In the genomic region with DNA sequence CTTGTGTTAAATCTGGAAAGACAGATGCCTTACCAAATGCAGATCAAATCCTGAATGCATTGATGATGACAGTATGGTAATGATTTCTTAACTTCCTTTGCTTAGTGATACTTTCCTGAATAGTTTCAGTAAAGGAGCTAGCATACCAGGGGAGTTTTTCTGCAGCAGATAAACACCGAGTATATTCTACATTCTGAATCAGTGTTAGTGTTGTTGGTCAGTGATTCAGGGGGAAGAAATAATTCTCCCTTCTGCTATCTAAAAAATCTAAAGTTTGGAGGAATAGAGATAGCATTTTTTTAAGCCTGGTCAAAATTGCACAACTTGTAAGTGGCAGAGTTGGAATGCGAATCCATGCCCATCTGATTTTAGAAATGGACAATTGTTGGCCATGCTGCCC, we compare ENCODE assay signal across 18 cellular contexts.
DNase-seq lines count a peak whose midpoint lies in the region; ATAC-seq and TF ChIP-seq lines count a peak whose summit lies in the region.
"Had no signal": no experiment of that assay in that cellular context is flagged by ENCODE, and none has a peak within 500 bp of the region (broad histone marks: within the 10 kb centered on the region; RNA-seq: fewer than 3 reads in every experiment).

No MANE protein-coding gene starts in this region.

- no TSS peak for BruUV-seq in IMR-90 (replicated peaks; lab: Mats Ljungman, UMichigan)
- BruUV-seq in PC-9 (replicated peaks; lab: Mats Ljungman, UMichigan), result no TSS peak

- in situ Hi-C loops in IMR-90 (cut with MboI; ENCODE audit: low sequenced_read_pairs), result no loop called here
- in situ Hi-C loops in brain microvascular endothelial cell (cut with HindIII; ENCODE audit: low pct_ligation_motif_present, low sequenced_read_pairs), result no loop called here

- H3K9me3 ChIP-seq in IMR-90 (ENCODE audit: control insufficient read depth, insufficient read depth, low read length) (no peaks in the 10 kb centered on the region), neuronal stem cell (replicated peaks in 1 of 2; ENCODE audit: control insufficient read depth in 2 of 2, insufficient read depth in 1 of 2, low read depth in 1 of 2, low read length in 2 of 2) (no peaks in the 10 kb centered on the region), PC-9 (ENCODE audit: insufficient read depth, low read depth) (peaks cover 17% of the 10 kb centered on the region)
- H3K9me3 ChIP-seq: A549, HAP-1 had no signal

- TF ChIP-seq CTCF in AG10803 (conservative IDR thresholded peaks at IDR 0.05; ENCODE audit: low read length), result no peak
- TF ChIP-seq CTCF in IMR-90 (conservative IDR thresholded peaks at IDR 0.05; ENCODE audit: low read depth, low read length), result no peak
- TF ChIP-seq CTCF in brain microvascular endothelial cell (IDR thresholded peaks at IDR 0.05; ENCODE audit: low read depth, low read length, missing control alignments), result no peak
- no peak for TF ChIP-seq CTCF in PC-9 (conservative IDR thresholded peaks at IDR 0.05)

- POLR2A ChIA-PET in IMR-90 (lab: Charles Lee; ENCODE audit: unreplicated experiment) (no interaction called here), PC-9 (lab: Charles Lee; ENCODE audit: unreplicated experiment) (no interaction called here)

- dilution Hi-C loops in IMR-90 (cut with HindIII; ENCODE audit: low sequenced_read_pairs, unreplicated experiment), result no loop called here

- no peak for TF ChIP-seq POLR2A in IMR-90 (IDR thresholded peaks at IDR 0.05; ENCODE audit: low read depth, low read length)

- H3K14ac ChIP-seq in IMR-90 (replicated peaks; ENCODE audit: low read depth, low read length), result no peak overlapping the region
- H3K14ac ChIP-seq in neuronal stem cell (ENCODE audit: low read length), result no peak overlapping the region

- H3K27me3 ChIP-seq in IMR-90 (ENCODE audit: control insufficient read depth, insufficient read depth, low read length), result no peaks in the 10 kb centered on the region
- no peaks in the 10 kb centered on the region for H3K27me3 ChIP-seq in brain microvascular endothelial cell (replicated peaks)
- no peaks in the 10 kb centered on the region for H3K27me3 ChIP-seq in neuronal stem cell (ENCODE audit: control insufficient read depth in 3 of 3, insufficient read depth in 3 of 3, low read depth in 1 of 3, low read length in 3 of 3)
- no peaks in the 10 kb centered on the region for H3K27me3 ChIP-seq in PC-9 (ENCODE audit: insufficient read depth, low read depth)

- H3K4me2 ChIP-seq in IMR-90 (ENCODE audit: low read depth, low read length) (peak overlapping the region; percentile 64), neuronal stem cell (ENCODE audit: insufficient read depth, low read length, poor library complexity, severe bottlenecking) (no peak overlapping the region), PC-9 (no peak overlapping the region)
- H3K4me2 ChIP-seq: A549 had no signal

- peaks cover 5% of the 10 kb centered on the region; the same call in 1 of the 2 replicates for H3F3A ChIP-seq in PC-9 (ENCODE audit: insufficient read depth, low read depth)

- 0 out of 2 replicates have a peak, but pooled peaks cover 3% of the 10 kb centered on the region for H3K9me2 ChIP-seq in PC-9 (ENCODE audit: insufficient read depth)

- intact Hi-C loops in IMR-90 (cut with micrococcal nuclease) (no loop called here), PC-9 (cut with micrococcal nuclease; ENCODE audit: unreplicated experiment) (no loop called here)

- peak overlapping the region; percentile 90 for H3K18ac ChIP-seq in IMR-90 (ENCODE audit: low read depth, low read length)
- no peak overlapping the region for H3K18ac ChIP-seq in neuronal stem cell (ENCODE audit: low read length)

- H3K4me3 ChIP-seq in AG10803 (ENCODE audit: low read length) (no peak overlapping the region), IMR-90 (ENCODE audit: insufficient read depth, low read depth, low read length) (no peak overlapping the region), brain microvascular endothelial cell (ENCODE audit: low read depth, low read length) (no peak overlapping the region), neuronal stem cell (ENCODE audit: low read length in 2 of 2) (no peak overlapping the region), PC-9 (no peak overlapping the region)
- H3K4me3 ChIP-seq: A549, HAP-1 had no signal

- no peak overlapping the region for H2BK12ac ChIP-seq in neuronal stem cell (ENCODE audit: low read length)

- peaks cover 2% of the 10 kb centered on the region; the same call in 1 of the 2 replicates for H3K9me1 ChIP-seq in IMR-90 (ENCODE audit: insufficient read depth, low read length)

- no peaks in the 10 kb centered on the region for H4K20me1 ChIP-seq in IMR-90 (ENCODE audit: insufficient read depth, low read length)
- no peaks in the 10 kb centered on the region for H4K20me1 ChIP-seq in PC-9 (ENCODE audit: insufficient read depth)

- H2AFZ ChIP-seq in IMR-90 (replicated peaks; ENCODE audit: low read length, poor library complexity) (no peak overlapping the region), neuronal stem cell (ENCODE audit: low read length) (peak overlapping the region; percentile 18), PC-9 (no peak overlapping the region)

- peak overlapping the region; percentile 57 to 59; a peak in 3 of 4 replicates for H4K8ac ChIP-seq in IMR-90 (ENCODE audit: low read depth in 2 of 2, low read length in 2 of 2)
- H4K8ac ChIP-seq in neuronal stem cell (ENCODE audit: low read depth, low read length), result no peak overlapping the region

- peaks cover 11% of the 10 kb centered on the region for H3K4me1 ChIP-seq in IMR-90 (ENCODE audit: control insufficient read depth, insufficient read depth, low read length)
- H3K4me1 ChIP-seq in neuronal stem cell (ENCODE audit: control insufficient read depth in 2 of 2, insufficient read depth in 1 of 2, low read depth in 1 of 2, low read length in 2 of 2), result no peaks in the 10 kb centered on the region
- H3K4me1 ChIP-seq in PC-9 (replicated peaks; ENCODE audit: insufficient read depth), result peaks cover 12% of the 10 kb centered on the region
- H3K4me1 ChIP-seq: HAP-1 had no signal

- H3K9ac ChIP-seq in IMR-90 (ENCODE audit: low read depth, low read length), result no peak overlapping the region
- H3K9ac ChIP-seq in neuronal stem cell (ENCODE audit: low read depth, low read length, poor library complexity), result no peak overlapping the region

- peak overlapping the region; percentile 75; the same call in 1 of the 2 replicates for H4K5ac ChIP-seq in IMR-90 (ENCODE audit: low read depth, low read length)

- H2AK5ac ChIP-seq in IMR-90 (ENCODE audit: low read depth, low read length) (peak overlapping the region; percentile 66; the same call in 1 of the 2 replicates), neuronal stem cell (ENCODE audit: low read depth, low read length) (no peak overlapping the region)

- H2BK5ac ChIP-seq in IMR-90 (ENCODE audit: low read depth, low read length, poor library complexity, severe bottlenecking) (peak overlapping the region; percentile 69), neuronal stem cell (ENCODE audit: low read length) (no peak overlapping the region)

- no peaks in the 10 kb centered on the region for H3K36me3 ChIP-seq in IMR-90 (ENCODE audit: control insufficient read depth, insufficient read depth, low read length)
- H3K36me3 ChIP-seq in brain microvascular endothelial cell (replicated peaks), result no peaks in the 10 kb centered on the region
- no peaks in the 10 kb centered on the region for H3K36me3 ChIP-seq in neuronal stem cell (replicated peaks in 1 of 2; ENCODE audit: control insufficient read depth in 2 of 2, insufficient read depth in 2 of 2, low read length in 2 of 2)
- no peaks in the 10 kb centered on the region for H3K36me3 ChIP-seq in PC-9 (ENCODE audit: low read depth)
- H3K36me3 ChIP-seq: HAP-1 had no signal

- H3K23ac ChIP-seq in IMR-90 (ENCODE audit: low read depth, low read length) (no peak overlapping the region), neuronal stem cell (ENCODE audit: low read depth, low read length, poor library complexity) (no peak overlapping the region)

- H2BK120ac ChIP-seq in IMR-90 (ENCODE audit: low read depth, low read length) (peak overlapping the region; percentile 45; the same call in 1 of the 2 replicates), neuronal stem cell (ENCODE audit: low read depth, low read length) (no peak overlapping the region)

- H2BK20ac ChIP-seq in IMR-90 (ENCODE audit: low read depth, low read length), result peak overlapping the region; percentile 85

- H2BK15ac ChIP-seq in IMR-90 (ENCODE audit: low read depth, low read length) (peak overlapping the region; percentile 92; the same call in 2 of the 3 replicates), neuronal stem cell (ENCODE audit: low read length) (no peak overlapping the region)

- no peaks in the 10 kb centered on the region for H3K79me2 ChIP-seq in PC-9 (ENCODE audit: low read depth)

- CTCF ChIA-PET in IMR-90 (lab: Yijun Ruan, JAX), result interaction anchor here (0.9 kb wide), 1 partner anchor 11 kb away, joined by 3 read pairs; no protein-coding TSS in a partner anchor
- CTCF ChIA-PET in PC-9 (lab: Charles Lee), result no interaction called here

- no peak overlapping the region for H2AK9ac ChIP-seq in IMR-90 (replicated peaks; ENCODE audit: low read depth, low read length, poor library complexity)

- peak overlapping the region; percentile 86 for H3K27ac ChIP-seq in IMR-90 (ENCODE audit: insufficient read depth, low read length)
- no peak overlapping the region for H3K27ac ChIP-seq in brain microvascular endothelial cell
- H3K27ac ChIP-seq in neuronal stem cell (replicated peaks; ENCODE audit: low read length), result no peak overlapping the region
- H3K27ac ChIP-seq in PC-9, result no peak overlapping the region
- H3K27ac ChIP-seq: A549 had no signal

- no peak overlapping the region for H3K56ac ChIP-seq in IMR-90 (ENCODE audit: extremely low read depth, insufficient read depth, low read length)

- H3K79me1 ChIP-seq in IMR-90 (ENCODE audit: low read depth in 1 of 2, low read length in 2 of 2) (no peaks in the 10 kb centered on the region), neuronal stem cell (ENCODE audit: low read depth, low read length) (no peaks in the 10 kb centered on the region)

- peak; percentile 93 for ATAC-seq in IMR-90 (ENCODE audit: low read depth)
- ATAC-seq in HG02973 (IDR thresholded peaks at IDR 0.05; ENCODE audit: unreplicated experiment), result no peak
- ATAC-seq in GM18519 (IDR thresholded peaks at IDR 0.05; ENCODE audit: low FRiP score, unreplicated experiment), result no peak
- ATAC-seq: A549 had no signal

- peak; percentile 61 for DNase-seq in AG10803 (ENCODE audit: low read depth)
- DNase-seq in IMR-90, result peak; percentile 67
- peak; percentile 18 for DNase-seq in brain microvascular endothelial cell
- DNase-seq in neuronal stem cell (ENCODE audit: low spot score), result no peak
- no peak for DNase-seq in PC-9
- DNase-seq: DMS79 treated with DMSO at 0.1 percent for 48 hours, GDM1, Kasumi-1, NCI-H1092 treated with DMSO at 0.1 percent for 48 hours, NCI-H510A treated with DMSO at 0.1 percent for 48 hours, NCI-H774, OCI-M1, RPMI8226, SHP77 treated with DMSO at 0.1 percent for 48 hours had no signal

- H4K91ac ChIP-seq in IMR-90 (ENCODE audit: insufficient read depth, low read depth, low read length) (peak overlapping the region; percentile 38; the same call in 1 of the 2 replicates), neuronal stem cell (ENCODE audit: low read depth, low read length, poor library complexity) (no peak overlapping the region)

- WGBS in IMR-90 (ENCODE audit: extremely low coverage in 2 of 2, insufficient read length in 1 of 2), 2 experiments, result no CpG with 5 or more reads among the region's 2 CpGs
- no CpG with 5 or more reads among the region's 2 CpGs for WGBS in neuronal stem cell (ENCODE audit: extremely low coverage in 2 of 2, insufficient read length in 2 of 2, insufficient replicate concordance in 1 of 2), 2 donors

- H3K4ac ChIP-seq in IMR-90 (ENCODE audit: low read depth, low read length), result peak overlapping the region; percentile 68
- no peak overlapping the region for H3K4ac ChIP-seq in neuronal stem cell (ENCODE audit: low read length)

- no peak for TF ChIP-seq RAD21 in IMR-90 (IDR thresholded peaks at IDR 0.05; ENCODE audit: low read length)

Comparison
In these comparisons a context has a peak if more than half of its experiments do, and no peak if none do; other contexts are left out.
1. DNase-seq: peak in AG10803 (single experiment), IMR-90 (single experiment) and brain microvascular endothelial cell (single experiment); none in neuronal stem cell (single experiment) and PC-9 (0 of 2).